ENCODE assay signal across 8 cellular contexts in genomic region chr3:105876745-105877624, GRCh38. TPM values are rescaled to one million over a fixed set of nuclear protein-coding genes. Genes with fewer than 3 reads are reported as not detected.
A peak's percentile ranks its signal among the peaks of the same experiment; 100 is the strongest.
DNase-seq lines count a peak whose midpoint lies in the region; ATAC-seq and TF ChIP-seq lines count a peak whose summit lies in the region.

No MANE protein-coding gene starts in this region.

- peak; percentile 40 for DNase-seq in GM13976 (ENCODE audit: low spot score)
- no peak for DNase-seq in activated CD4-positive, alpha-beta memory T cell treated with anti-CD3 and anti-CD28 coated beads, Interleukin-2, amount 10 ng/mL, durations not matched to agents 7 days and 5 days
- peak in 3 of 10 donors; percentile 28 to 42 (median 31) for DNase-seq in naive thymus-derived CD8-positive, alpha-beta T cell
- no peak for DNase-seq in glutamatergic neuron
- no peak for DNase-seq in ecto neural progenitor cell (ENCODE audit: low spot score)

- H3K4me1 Mint-ChIP-seq in activated CD4-positive, alpha-beta memory T cell treated with anti-CD3 and anti-CD28 coated beads, Interleukin-2, amount 10 ng/mL, durations not matched to agents 7 days and 5 days: peaks cover 23% of the 10 kb centered on the region
- peaks cover 23 to 33% (median 30%) of the 10 kb centered on the region in 4 donors for H3K4me1 Mint-ChIP-seq in naive thymus-derived CD8-positive, alpha-beta T cell
- H3K4me1 Mint-ChIP-seq in glutamatergic neuron (ENCODE audit: low read depth, unreplicated experiment): no peaks in the 10 kb centered on the region

- in situ Hi-C loops in GM13976 (cut with MboI; ENCODE audit: low sequenced_read_pairs, unreplicated experiment): no loop called here

- TF ChIP-seq CTCF in GM13976 (IDR thresholded peaks at IDR 0.05; ENCODE audit: borderline replicate concordance, control extremely low read depth, extremely low read depth, insufficient read depth, missing control alignments) (no peak), gastroesophageal sphincter (IDR thresholded peaks at IDR 0.05) (no peak), glutamatergic neuron (IDR thresholded peaks at IDR 0.05; ENCODE audit: partially characterized antibody, unreplicated experiment) (no peak)

- TF ChIP-seq EP300 in gastroesophageal sphincter (IDR thresholded peaks at IDR 0.05): no peak

- no peaks in the 10 kb centered on the region for H3K27me3 ChIP-seq in gastroesophageal sphincter

- H3K36me3 ChIP-seq in gastroesophageal sphincter: no peaks in the 10 kb centered on the region

- peak; percentile 52 for ATAC-seq in GM21576 (IDR thresholded peaks at IDR 0.05; ENCODE audit: unreplicated experiment)
- ATAC-seq in naive thymus-derived CD8-positive, alpha-beta T cell: peak; percentile 75 to 84
- no peak for ATAC-seq in GM21423 (IDR thresholded peaks at IDR 0.05; ENCODE audit: unreplicated experiment)
- no peak for ATAC-seq in gastroesophageal sphincter

- CTCF ChIA-PET in activated CD4-positive, alpha-beta memory T cell treated with anti-CD3 and anti-CD28 coated beads, Interleukin-2, amount 10 ng/mL, durations not matched to agents 7 days and 5 days (lab: Charles Lee): no interaction called here

- no peak overlapping the region for H3K4me3 ChIP-seq in gastroesophageal sphincter

- no peaks in the 10 kb centered on the region for H3K9me3 Mint-ChIP-seq in activated CD4-positive, alpha-beta memory T cell treated with anti-CD3 and anti-CD28 coated beads, Interleukin-2, amount 10 ng/mL, durations not matched to agents 7 days and 5 days
- no peaks in the 10 kb centered on the region for H3K9me3 Mint-ChIP-seq in naive thymus-derived CD8-positive, alpha-beta T cell
- no peaks in the 10 kb centered on the region for H3K9me3 Mint-ChIP-seq in glutamatergic neuron (ENCODE audit: unreplicated experiment)

- no peak for TF ChIP-seq POLR2A in gastroesophageal sphincter (IDR thresholded peaks at IDR 0.05)

- H3K27ac ChIP-seq in gastroesophageal sphincter: no peak overlapping the region

- H3K27me3 Mint-ChIP-seq in activated CD4-positive, alpha-beta memory T cell treated with anti-CD3 and anti-CD28 coated beads, Interleukin-2, amount 10 ng/mL, durations not matched to agents 7 days and 5 days: no peaks in the 10 kb centered on the region
- no peaks in the 10 kb centered on the region for H3K27me3 Mint-ChIP-seq in naive thymus-derived CD8-positive, alpha-beta T cell
- H3K27me3 Mint-ChIP-seq in glutamatergic neuron (ENCODE audit: unreplicated experiment): no peaks in the 10 kb centered on the region

- no peaks in the 10 kb centered on the region for H3K9me3 ChIP-seq in gastroesophageal sphincter

- POLR2A ChIA-PET in activated CD4-positive, alpha-beta memory T cell treated with anti-CD3 and anti-CD28 coated beads, Interleukin-2, amount 10 ng/mL, durations not matched to agents 7 days and 5 days (lab: Charles Lee): interaction anchor here (0.6 to 1.7 kb wide), 5 partner anchors 9 to 299 kb away, joined by 3 to 7 read pairs (median 3); no protein-coding TSS in a partner anchor
- POLR2A ChIA-PET in naive thymus-derived CD8-positive, alpha-beta T cell (lab: Charles Lee): interaction anchor here (0.6 to 1.2 kb wide), 3 partner anchors 9 to 186 kb away, joined by 3 to 4 read pairs (median 3); no protein-coding TSS in a partner anchor

- H3K36me3 Mint-ChIP-seq in activated CD4-positive, alpha-beta memory T cell treated with anti-CD3 and anti-CD28 coated beads, Interleukin-2, amount 10 ng/mL, durations not matched to agents 7 days and 5 days (ENCODE audit: low read depth): peaks cover 2% of the 10 kb centered on the region
- no peaks in the 10 kb centered on the region for H3K36me3 Mint-ChIP-seq in naive thymus-derived CD8-positive, alpha-beta T cell
- H3K36me3 Mint-ChIP-seq in glutamatergic neuron (ENCODE audit: unreplicated experiment): no peaks in the 10 kb centered on the region

- peaks cover 0 to 7% (median 0%) of the 10 kb centered on the region in 3 donors for H3K4me1 ChIP-seq in gastroesophageal sphincter

- peak overlapping the region; percentile 41 for H3K27ac Mint-ChIP-seq in activated CD4-positive, alpha-beta memory T cell treated with anti-CD3 and anti-CD28 coated beads, Interleukin-2, amount 10 ng/mL, durations not matched to agents 7 days and 5 days
- H3K27ac Mint-ChIP-seq in naive thymus-derived CD8-positive, alpha-beta T cell: peak overlapping the region; percentile 75 to 94 (median 84)
- no peak overlapping the region for H3K27ac Mint-ChIP-seq in glutamatergic neuron (ENCODE audit: unreplicated experiment)

- H3K4me3 Mint-ChIP-seq in activated CD4-positive, alpha-beta memory T cell treated with anti-CD3 and anti-CD28 coated beads, Interleukin-2, amount 10 ng/mL, durations not matched to agents 7 days and 5 days: peak overlapping the region; percentile 21
- H3K4me3 Mint-ChIP-seq in naive thymus-derived CD8-positive, alpha-beta T cell: peak overlapping the region; percentile 61 to 80 (median 77)
- H3K4me3 Mint-ChIP-seq in glutamatergic neuron (ENCODE audit: unreplicated experiment): no peak overlapping the region

- WGBS in gastroesophageal sphincter (ENCODE audit: low coverage in 1 of 2), 2 donors: 65 to 93% methylated on average over 2 of the region's 2 CpGs

RNA-seq across cellular contexts. Expression of gene CBLB, which starts 8.2 kb away (rescaled TPM):
- 10 to 100 TPM; 68.8 to 76.3 TPM for total RNA-seq in activated CD4-positive, alpha-beta memory T cell treated with anti-CD3 and anti-CD28 coated beads, Interleukin-2, amount 10 ng/mL, durations not matched to agents 7 days and 5 days
- total RNA-seq in naive thymus-derived CD8-positive, alpha-beta T cell: 100 to 1,000 TPM; 106 to 108 TPM
- polyA plus RNA-seq in naive thymus-derived CD8-positive, alpha-beta T cell: 10 to 100 TPM; 32.1 to 36.6 (median 34.2) TPM
- total RNA-seq in gastroesophageal sphincter (10 to 100 TPM; 27.4 to 59.4 (median 40.4) TPM), glutamatergic neuron (ENCODE audit: unreplicated experiment) (269 TPM)

Comparison
In these comparisons a context has a peak if more than half of its experiments do, and no peak if none do; other contexts are left out.
1. ATAC-seq: peak in GM21576 (single experiment) and naive thymus-derived CD8-positive, alpha-beta T cell (2 of 2); none in GM21423 (single experiment) and gastroesophageal sphincter (single experiment).